Comparison of ENCODE assay signal across 8 cellular contexts in the genomic region with DNA sequence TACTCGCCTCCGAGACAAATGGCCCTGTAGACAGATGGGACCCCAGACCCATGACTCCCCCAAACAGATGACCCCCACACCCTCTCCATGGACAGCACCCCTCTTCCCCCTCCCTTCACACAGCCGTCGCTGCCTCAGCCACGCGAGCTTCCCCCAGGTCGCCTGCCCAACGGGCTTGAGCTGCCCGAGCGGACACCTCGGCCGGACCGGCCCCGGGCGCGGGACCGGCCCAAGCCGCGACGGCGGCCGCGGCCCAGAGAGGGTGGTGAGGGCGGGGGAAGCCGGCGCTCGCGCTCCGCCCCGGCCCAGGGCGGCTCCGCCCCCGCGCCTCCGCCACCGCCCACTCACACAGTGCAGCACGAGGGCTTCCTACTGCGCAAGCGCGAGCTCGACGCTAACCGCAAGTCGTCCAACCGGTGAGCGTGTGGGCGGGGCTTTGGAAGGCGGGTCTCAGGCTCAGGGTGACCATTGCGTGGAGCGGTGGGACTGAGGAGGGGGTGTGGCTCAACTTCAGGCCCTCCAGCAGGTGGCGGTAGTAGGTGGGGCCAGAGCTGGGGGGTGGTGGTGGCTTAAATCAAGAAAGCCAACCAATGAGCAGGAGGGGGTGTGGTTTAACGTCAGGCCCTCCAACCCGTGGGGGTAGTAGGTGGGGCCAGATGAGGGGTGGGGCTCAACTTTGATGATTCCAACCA. TPM values are rescaled to one million over a fixed set of nuclear protein-coding genes. Genes with fewer than 3 reads are reported as not detected.
DNase-seq lines count a peak whose midpoint lies in the region; ATAC-seq, FAIRE-seq and TF ChIP-seq lines count a peak whose summit lies in the region.

No MANE protein-coding gene starts in this region.

- peaks cover 0 to 4% (median 0%) of the 10 kb centered on the region in 11 donors for H3K9me3 Mint-ChIP-seq in naive thymus-derived CD4-positive, alpha-beta T cell
- no peaks in the 10 kb centered on the region for H3K9me3 Mint-ChIP-seq in stimulated activated effector memory CD8-positive, alpha-beta T cell treated with anti-CD3 and anti-CD28 coated beads, Interleukin-12 subunit alpha, Interleukin-12 subunit beta, amount 100 ng/mL, for 72 hours

- H3K9me3 ChIP-seq in Karpas-422 (ENCODE audit: low read length): no peaks in the 10 kb centered on the region
- no peaks in the 10 kb centered on the region for H3K9me3 ChIP-seq in fibroblast of lung (ENCODE audit: control insufficient read depth, insufficient read depth, low read depth, low read length)
- no peaks in the 10 kb centered on the region for H3K9me3 ChIP-seq in naive thymus-derived CD4-positive, alpha-beta T cell (ENCODE audit: control insufficient read depth in 2 of 3, low read length in 3 of 3)

- peaks cover 9 to 41% (median 17%) of the 10 kb centered on the region in 5 donors for H3K27me3 Mint-ChIP-seq in naive thymus-derived CD4-positive, alpha-beta T cell

- H3K27ac ChIP-seq in Karpas-422 (ENCODE audit: low read length) (no peak overlapping the region), fibroblast of lung (ENCODE audit: insufficient read depth, low read length) (peak overlapping the region; percentile 87)
- H3K27ac ChIP-seq in naive thymus-derived CD4-positive, alpha-beta T cell (ENCODE audit: low read depth, low read length): no peak overlapping the region

- H3K79me2 ChIP-seq in Karpas-422 (ENCODE audit: low read length) (no peaks in the 10 kb centered on the region), fibroblast of lung (ENCODE audit: control insufficient read depth, insufficient read depth, low read length) (no peaks in the 10 kb centered on the region)

- H3K4me2 ChIP-seq in Karpas-422 (ENCODE audit: low read depth, low read length, poor library complexity, severe bottlenecking) (peak overlapping the region; percentile 61), fibroblast of lung (ENCODE audit: extremely low read depth, insufficient read depth, low read length) (peak overlapping the region; percentile 76)

- peak overlapping the region; percentile 79; the same call in 1 of the 2 replicates for H2AFZ ChIP-seq in Karpas-422 (ENCODE audit: low read length)
- peak overlapping the region; percentile 22 for H2AFZ ChIP-seq in fibroblast of lung (ENCODE audit: low read length)

- H3K9ac ChIP-seq in Karpas-422 (ENCODE audit: low read length): peak overlapping the region; percentile 65
- peak overlapping the region; percentile 96 for H3K9ac ChIP-seq in fibroblast of lung (ENCODE audit: insufficient read depth, low read length)

- POLR2A ChIA-PET in naive thymus-derived CD4-positive, alpha-beta T cell (lab: Charles Lee): interaction anchor here (0.7 to 2.2 kb wide), 16 partner anchors 8 to 1651 kb away, joined by 3 to 11 read pairs (median 4); a partner anchor contains a TSS

- H3K4me1 ChIP-seq in Karpas-422 (ENCODE audit: low read length) (peaks cover 15% of the 10 kb centered on the region), fibroblast of lung (ENCODE audit: control insufficient read depth, extremely low read depth, insufficient read depth, low read length) (peaks cover 6% of the 10 kb centered on the region)
- H3K4me1 ChIP-seq in naive thymus-derived CD4-positive, alpha-beta T cell (ENCODE audit: control insufficient read depth in 2 of 2, insufficient read depth in 2 of 2, low read length in 2 of 2): peaks cover 9 to 13% of the 10 kb centered on the region in 2 donors

- peak overlapping the region; percentile 55 to 93 (median 81) for H3K27ac Mint-ChIP-seq in naive thymus-derived CD4-positive, alpha-beta T cell
- H3K27ac Mint-ChIP-seq in stimulated activated effector memory CD8-positive, alpha-beta T cell treated with anti-CD3 and anti-CD28 coated beads, Interleukin-12 subunit alpha, Interleukin-12 subunit beta, amount 100 ng/mL, for 72 hours: peak overlapping the region; percentile 32

- intact Hi-C loops in naive thymus-derived CD4-positive, alpha-beta T cell (cut with micrococcal nuclease): loop anchor here (1.0 to 10.0 kb wide), 6 partner anchors 35 to 694 kb away; a partner anchor contains a TSS

- peak overlapping the region; percentile 50 to 85 (median 82) for H3K4me3 Mint-ChIP-seq in naive thymus-derived CD4-positive, alpha-beta T cell
- peak overlapping the region; percentile 62 for H3K4me3 Mint-ChIP-seq in stimulated activated effector memory CD8-positive, alpha-beta T cell treated with anti-CD3 and anti-CD28 coated beads, Interleukin-12 subunit alpha, Interleukin-12 subunit beta, amount 100 ng/mL, for 72 hours

- CTCF ChIA-PET in naive thymus-derived CD4-positive, alpha-beta T cell (lab: Charles Lee): interaction anchor here (0.6 to 1.1 kb wide), 5 partner anchors 8 to 574 kb away, joined by 3 to 6 read pairs (median 3); no protein-coding TSS in a partner anchor

- DNase-seq in DMS79 treated with DMSO at 0.1 percent for 48 hours (lab: John Stamatoyannopoulos, UW) (peak; percentile 95), Karpas-422 (peak; percentile 100), RCC 7860 (ENCODE audit: low spot score) (peak; percentile 92), activated T-helper 1 cell treated with Interleukin-2 at 50 U/mL for 16 hours (ENCODE audit: low read depth) (peak; percentile 89), fibroblast of lung (ENCODE audit: low read depth in 2 of 2) (peak; percentile 99)
- peak; percentile 90 to 97 (median 96) for DNase-seq in naive thymus-derived CD4-positive, alpha-beta T cell
- peak; percentile 92 to 99 for DNase-seq in stimulated activated effector memory CD8-positive, alpha-beta T cell treated with anti-CD3 and anti-CD28 coated beads, Interleukin-12 subunit alpha, Interleukin-12 subunit beta, amount 100 ng/mL, for 72 hours (ENCODE audit: low spot score in 2 of 2)

- H3K4me3 ChIP-seq in Karpas-422 (ENCODE audit: low read length) (peak overlapping the region; percentile 52), fibroblast of lung (replicated peaks in 1 of 4; ENCODE audit: control extremely low read depth in 1 of 4, insufficient read depth in 1 of 4, low read depth in 3 of 4, low read length in 4 of 4) (peak overlapping the region; percentile 19 to 69 (median 49))
- H3K4me3 ChIP-seq in naive thymus-derived CD4-positive, alpha-beta T cell (ENCODE audit: low read length): peak overlapping the region; percentile 45

- FAIRE-seq in RCC 7860 (lab: Jason Lieb, UNC): peak; percentile 83

- H4K20me1 ChIP-seq in Karpas-422 (ENCODE audit: insufficient read depth, low read depth, low read length) (no peaks in the 10 kb centered on the region), fibroblast of lung (ENCODE audit: control insufficient read depth, extremely low read depth, insufficient read depth, low read length) (no peaks in the 10 kb centered on the region)

- peaks cover 10 to 27% (median 19%) of the 10 kb centered on the region in 7 donors for H3K4me1 Mint-ChIP-seq in naive thymus-derived CD4-positive, alpha-beta T cell
- peaks cover 19% of the 10 kb centered on the region for H3K4me1 Mint-ChIP-seq in stimulated activated effector memory CD8-positive, alpha-beta T cell treated with anti-CD3 and anti-CD28 coated beads, Interleukin-12 subunit alpha, Interleukin-12 subunit beta, amount 100 ng/mL, for 72 hours

- H3K27me3 ChIP-seq in Karpas-422 (ENCODE audit: low read length) (no peaks in the 10 kb centered on the region), fibroblast of lung (ENCODE audit: control insufficient read depth, insufficient read depth, low read length) (peaks cover 3% of the 10 kb centered on the region)
- no peaks in the 10 kb centered on the region for H3K27me3 ChIP-seq in naive thymus-derived CD4-positive, alpha-beta T cell (ENCODE audit: control insufficient read depth in 2 of 2, insufficient read depth in 2 of 2, low read length in 2 of 2)

- ATAC-seq in GM21825 (IDR thresholded peaks at IDR 0.05; ENCODE audit: unreplicated experiment): peak; percentile 71
- peak; percentile 94 for ATAC-seq in naive thymus-derived CD4-positive, alpha-beta T cell
- ATAC-seq in stimulated activated effector memory CD8-positive, alpha-beta T cell treated with anti-CD3 and anti-CD28 coated beads, Interleukin-12 subunit alpha, Interleukin-12 subunit beta, amount 100 ng/mL, for 72 hours: peak; percentile 93

- H3K36me3 ChIP-seq in Karpas-422 (ENCODE audit: insufficient read depth, low read length): no peaks in the 10 kb centered on the region
- H3K36me3 ChIP-seq in fibroblast of lung (ENCODE audit: control insufficient read depth, insufficient read depth, low read length): no peaks in the 10 kb centered on the region
- H3K36me3 ChIP-seq in naive thymus-derived CD4-positive, alpha-beta T cell (ENCODE audit: control insufficient read depth in 2 of 3, insufficient read depth in 3 of 3, low read length in 3 of 3): no peaks in the 10 kb centered on the region

- no peak for TF ChIP-seq CTCF in fibroblast of lung (conservative IDR thresholded peaks at IDR 0.05 in 1 of 2, IDR thresholded peaks at IDR 0.05 in 1 of 2; ENCODE audit: low read depth in 1 of 2, low read length in 2 of 2)

- peaks cover 0 to 2% (median 0%) of the 10 kb centered on the region in 5 donors for H3K36me3 Mint-ChIP-seq in naive thymus-derived CD4-positive, alpha-beta T cell
- H3K36me3 Mint-ChIP-seq in stimulated activated effector memory CD8-positive, alpha-beta T cell treated with anti-CD3 and anti-CD28 coated beads, Interleukin-12 subunit alpha, Interleukin-12 subunit beta, amount 100 ng/mL, for 72 hours: peaks cover 7% of the 10 kb centered on the region

- no peaks in the 10 kb centered on the region for H3K9me2 ChIP-seq in Karpas-422 (replicated peaks; ENCODE audit: insufficient read depth, low read length)

RNA-seq across cellular contexts. Expression of a gene that starts 6.2 kb away (rescaled TPM):
- total RNA-seq in Karpas-422 (2014; rRNA removed; shearing (Covaris generic); ENCODE audit: low replicate concordance): 49.7 and 98.2 TPM in 2 replicates
- total RNA-seq in fibroblast of lung: 22.3 and 43.4 TPM in 2 replicates
- polyA plus RNA-seq in fibroblast of lung: 35.6 and 43.2 TPM in 2 replicates
- polyA plus RNA-seq in fibroblast of lung (2012): 63.9 and 95.7 TPM in 2 replicates
- polyA minus RNA-seq in fibroblast of lung (ENCODE audit: low replicate concordance): 81.4 and 142 TPM in 2 replicates
- total RNA-seq in naive thymus-derived CD4-positive, alpha-beta T cell: 100 to 1,000 TPM in 4 of 5 experiments, 10 to 100 TPM in 1; 98.4 to 218 (median 139) TPM
- polyA plus RNA-seq in naive thymus-derived CD4-positive, alpha-beta T cell: 100 to 1,000 TPM in 1 of 2 donors, 10 to 100 TPM in 1; 92.8 to 140 TPM

RNA-seq across cellular contexts. Expression of a gene that starts 30.7 kb away (rescaled TPM):
- total RNA-seq in Karpas-422 (2014; rRNA removed; shearing (Covaris generic); ENCODE audit: low replicate concordance): 9.6 and 25.9 TPM in 2 replicates
- total RNA-seq in fibroblast of lung: 46.4 and 60.9 TPM in 2 replicates
- polyA plus RNA-seq in fibroblast of lung: 29.6 and 31.7 TPM in 2 replicates
- 118 and 124 TPM in 2 replicates for polyA plus RNA-seq in fibroblast of lung (2012)
- polyA minus RNA-seq in fibroblast of lung (ENCODE audit: low replicate concordance): 119 and 145 TPM in 2 replicates
- 100 to 1,000 TPM in 4 of 5 experiments, 10 to 100 TPM in 1; 62.4 to 116 (median 111) TPM for total RNA-seq in naive thymus-derived CD4-positive, alpha-beta T cell
- polyA plus RNA-seq in naive thymus-derived CD4-positive, alpha-beta T cell: 10 to 100 TPM; 21.8 to 41.4 TPM
